Comparison of ENCODE assay signal across 8 cellular contexts in the genomic region with DNA sequence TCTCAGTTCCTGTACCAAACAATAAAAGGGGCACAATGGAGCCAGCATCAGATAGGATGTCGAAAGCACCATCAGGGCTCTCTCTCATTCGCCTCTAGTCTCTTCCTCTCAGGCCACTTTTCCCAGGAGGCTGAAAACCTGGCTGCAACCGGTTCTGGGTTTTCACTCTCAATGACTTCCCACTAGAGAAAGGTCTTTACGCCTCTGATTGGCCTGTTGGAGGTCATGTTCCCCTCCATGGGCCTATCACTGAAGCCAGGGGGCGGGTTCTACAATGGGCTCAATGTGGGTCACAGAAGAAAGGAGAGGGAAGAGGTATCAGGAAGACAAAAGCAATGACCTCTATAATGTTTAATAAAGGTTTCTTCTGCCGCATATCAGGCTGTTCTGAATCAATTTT. TPM values are rescaled to one million over a fixed set of nuclear protein-coding genes. Genes with fewer than 3 reads are reported as not detected.
DNase-seq lines count a peak whose midpoint lies in the region; ATAC-seq lines count a peak whose summit lies in the region.

No MANE protein-coding gene starts in this region.

- H3K14ac ChIP-seq in mesenchymal stem cell (ENCODE audit: low read length in 2 of 2) = no peak overlapping the region

- H4K20me1 ChIP-seq in BLaER1 treated with 17β-estradiol and CSF1 and Interleukin-3, amounts not matched to agents 10 nM and 100 nM = no peaks in the 10 kb centered on the region; a peak in 1 of 22 replicates

- WGBS in mesenchymal stem cell = 81% methylated on average over 6 of the region's 6 CpGs

- H3K79me1 ChIP-seq in mesenchymal stem cell (replicated peaks; ENCODE audit: low read length, poor library complexity, severe bottlenecking) = peaks cover 30% of the 10 kb centered on the region

- DNase-seq in HT-29 (ENCODE audit: low spot score) = peak; percentile 97
- DNase-seq in dermis blood vessel endothelial cell = peak; percentile 59
- DNase-seq in mesenchymal stem cell = no peak
- DNase-seq in activated effector memory CD4-positive, alpha-beta T cell treated with Interleukin-2 at 50 U/mL for 16 hours = no peak
- no peak for DNase-seq in NCI-H774 (lab: John Stamatoyannopoulos, UW)

- no peak overlapping the region for H3K4ac ChIP-seq in mesenchymal stem cell (ENCODE audit: low read depth in 1 of 2, low read length in 2 of 2)

- no peak overlapping the region for H2BK120ac ChIP-seq in mesenchymal stem cell (ENCODE audit: low read depth, low read length)

- no peak overlapping the region for H3K4me3 ChIP-seq in BLaER1 treated with 17β-estradiol and CSF1 and Interleukin-3, amounts not matched to agents 10 nM and 100 nM
- peak overlapping the region in 1 of 2 experiments; percentile 64 for H3K4me3 ChIP-seq in mesenchymal stem cell (ENCODE audit: insufficient read depth in 1 of 2, low read depth in 1 of 2, low read length in 2 of 2)

- H2BK5ac ChIP-seq in mesenchymal stem cell (ENCODE audit: low read depth, low read length, poor library complexity, severe bottlenecking) = no peak overlapping the region

- H2AFZ ChIP-seq in mesenchymal stem cell (ENCODE audit: low read depth, low read length) = no peak overlapping the region

- no peaks in the 10 kb centered on the region for H3K27me3 ChIP-seq in BLaER1 treated with 17β-estradiol and CSF1 and Interleukin-3, amounts not matched to agents 10 nM and 100 nM
- H3K27me3 ChIP-seq in mesenchymal stem cell (ENCODE audit: control insufficient read depth in 1 of 2, insufficient read depth in 1 of 2, low read length in 2 of 2) = no peaks in the 10 kb centered on the region

- H4K8ac ChIP-seq in mesenchymal stem cell (ENCODE audit: low read length) = no peak overlapping the region

- no peak overlapping the region for H2BK12ac ChIP-seq in mesenchymal stem cell (ENCODE audit: low read length in 2 of 2)

- H3K4me2 ChIP-seq in BLaER1 treated with 17β-estradiol and CSF1 and Interleukin-3, amounts not matched to agents 10 nM and 100 nM = peak overlapping the region in 9 of 11 experiments; percentile 1 to 54 (median 36); a peak in 12 of 22 replicates
- H3K4me2 ChIP-seq in mesenchymal stem cell (ENCODE audit: low read length, poor library complexity, severe bottlenecking) = no peak overlapping the region

- H3K9me3 ChIP-seq in BLaER1 treated with 17β-estradiol and CSF1 and Interleukin-3, amounts not matched to agents 10 nM and 100 nM (replicated peaks in 1 of 11) = peaks cover 0 to 20% (median 3%) of the 10 kb centered on the region in 11 experiments; a peak in 6 of 22 replicates
- H3K9me3 ChIP-seq in mesenchymal stem cell (ENCODE audit: control insufficient read depth, low read length) = no peaks in the 10 kb centered on the region

- H3K27ac ChIP-seq in BLaER1 treated with 17β-estradiol and CSF1 and Interleukin-3, amounts not matched to agents 10 nM and 100 nM = peak overlapping the region in 7 of 11 experiments; percentile 18 to 68 (median 57); a peak in 9 of 22 replicates
- H3K27ac ChIP-seq in mesenchymal stem cell (ENCODE audit: low read length, poor library complexity, severe bottlenecking) = no peak overlapping the region

- peaks cover 9 to 38% (median 25%) of the 10 kb centered on the region in 10 experiments for H3K4me1 ChIP-seq in BLaER1 treated with 17β-estradiol and CSF1 and Interleukin-3, amounts not matched to agents 10 nM and 100 nM
- peaks cover 7% of the 10 kb centered on the region for H3K4me1 ChIP-seq in mesenchymal stem cell (ENCODE audit: control insufficient read depth, insufficient read depth, low read depth, low read length)

- H4K91ac ChIP-seq in mesenchymal stem cell (ENCODE audit: low read length) = no peak overlapping the region

- no peak overlapping the region for H2AK5ac ChIP-seq in mesenchymal stem cell (ENCODE audit: low read length, severe bottlenecking)

- ATAC-seq in GM21526 (IDR thresholded peaks at IDR 0.05; ENCODE audit: low FRiP score, unreplicated experiment) (no peak), HG02763 (IDR thresholded peaks at IDR 0.05; ENCODE audit: unreplicated experiment) (no peak)

- no peak overlapping the region for H2BK15ac ChIP-seq in mesenchymal stem cell (ENCODE audit: low read depth, poor library complexity, severe bottlenecking)

- H3K9ac ChIP-seq in BLaER1 treated with 17β-estradiol and CSF1 and Interleukin-3, amounts not matched to agents 10 nM and 100 nM = peak overlapping the region in 2 of 11 experiments; percentile 19 to 46; a peak in 2 of 22 replicates
- peak overlapping the region; percentile 15 for H3K9ac ChIP-seq in mesenchymal stem cell (ENCODE audit: low read length)

- H3K36me3 ChIP-seq in BLaER1 treated with 17β-estradiol and CSF1 and Interleukin-3, amounts not matched to agents 10 nM and 100 nM = peaks cover 0 to 22% (median 10%) of the 10 kb centered on the region in 11 experiments; a peak in 7 of 22 replicates
- H3K36me3 ChIP-seq in mesenchymal stem cell (ENCODE audit: control insufficient read depth in 1 of 2, insufficient read depth in 2 of 2, low read depth in 1 of 2, low read length in 2 of 2) = peaks cover 0 to 4% of the 10 kb centered on the region in 2 experiments

- H3K23ac ChIP-seq in mesenchymal stem cell (ENCODE audit: low read length in 2 of 2) = no peak overlapping the region

- H3K18ac ChIP-seq in mesenchymal stem cell (ENCODE audit: low read depth in 1 of 2, low read length in 2 of 2) = no peak overlapping the region

RNA-seq across cellular contexts. Expression of a gene that starts 29.3 kb away (rescaled TPM):
- total RNA-seq in HT-29 (2014; rRNA removed; shearing (Covaris generic)) = 4.8 and 10.6 TPM in 2 replicates
- total RNA-seq in dermis blood vessel endothelial cell = 2.5 and 4.4 TPM in 2 replicates
- polyA plus RNA-seq in mesenchymal stem cell (2013, experiment 1 of 2) = 9.0 TPM
- 7.6 TPM for polyA plus RNA-seq in mesenchymal stem cell (2013, experiment 2 of 2)

Comparison
In these comparisons a context has a peak if more than half of its experiments do, and no peak if none do; other contexts are left out.
1. DNase-seq: peak in HT-29 (single experiment) and dermis blood vessel endothelial cell (single experiment); none in mesenchymal stem cell (single experiment), activated effector memory CD4-positive, alpha-beta T cell treated with Interleukin-2 at 50 U/mL for 16 hours (single experiment) and NCI-H774 (single experiment).